In the genomic region with DNA sequence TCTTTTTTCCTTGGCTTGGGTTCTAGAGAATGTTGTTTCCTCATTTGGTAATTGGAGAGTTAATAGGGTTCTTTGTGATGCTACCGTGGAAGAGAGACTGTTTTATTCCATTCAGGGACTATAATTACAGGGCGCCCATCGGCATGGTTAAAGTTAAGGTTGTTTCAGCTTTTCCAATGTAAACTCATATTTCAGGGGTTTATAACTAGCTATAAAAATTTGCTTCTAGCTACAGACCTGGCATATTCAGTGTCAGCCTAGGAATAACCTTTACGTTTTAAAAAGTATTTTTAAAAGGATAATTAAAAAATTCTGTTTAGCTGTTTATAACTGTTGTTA, we compare ENCODE assay signal across 20 cellular contexts.
DNase-seq lines count a peak whose midpoint lies in the region; ATAC-seq, FAIRE-seq and TF ChIP-seq lines count a peak whose summit lies in the region.
"Had no signal": no experiment of that assay in that cellular context is flagged by ENCODE, and none has a peak within 500 bp of the region (broad histone marks: within the 10 kb centered on the region; RNA-seq: fewer than 3 reads in every experiment).

No MANE protein-coding gene starts in this region.

- no peaks in the 10 kb centered on the region for H3K9me3 ChIP-seq in mucosa of descending colon
- H3K9me3 ChIP-seq in testis = no peaks in the 10 kb centered on the region
- no peaks in the 10 kb centered on the region for H3K9me3 ChIP-seq in body of pancreas
- H3K9me3 ChIP-seq: Caco-2, Peyer's patch, SK-N-SH had no signal

- H3K27ac Mint-ChIP-seq in chondrocyte (ENCODE audit: unreplicated experiment) = peak overlapping the region; percentile 82
- H3K27ac Mint-ChIP-seq: activated naive CD4-positive, alpha-beta T cell treated with anti-CD3 and anti-CD28 coated beads, Interleukin-2, amount 50 U/mL, for 72 hours; stimulated activated naive CD8-positive, alpha-beta T cell treated with anti-CD3 and anti-CD28 coated beads, Interleukin-15, amount 100 ng/mL, for 72 hours had no signal

- H3K4me1 ChIP-seq in mucosa of descending colon (ENCODE audit: low read depth) = peaks cover 26% of the 10 kb centered on the region
- H3K4me1 ChIP-seq in testis = peaks cover 24% of the 10 kb centered on the region
- H3K4me1 ChIP-seq in body of pancreas = peaks cover 7% of the 10 kb centered on the region
- H3K4me1 ChIP-seq: Peyer's patch had no signal

- peaks cover 10% of the 10 kb centered on the region for H3K36me3 Mint-ChIP-seq in chondrocyte (ENCODE audit: low read depth)

- H3K4me3 Mint-ChIP-seq in chondrocyte (ENCODE audit: unreplicated experiment) = no peak overlapping the region
- H3K4me3 Mint-ChIP-seq: stimulated activated naive CD8-positive, alpha-beta T cell treated with anti-CD3 and anti-CD28 coated beads, Interleukin-15, amount 100 ng/mL, for 72 hours had no signal

- no peaks in the 10 kb centered on the region for H3K27me3 ChIP-seq in testis
- H3K27me3 ChIP-seq in body of pancreas = no peaks in the 10 kb centered on the region
- H3K27me3 ChIP-seq: Peyer's patch had no signal

- peak; percentile 14 for DNase-seq in NCI-H1105 (lab: John Stamatoyannopoulos, UW)
- DNase-seq in chondrocyte (ENCODE audit: low spot score) = no peak
- DNase-seq in mucosa of descending colon = no peak
- DNase-seq in testis = no peak
- no peak for DNase-seq in NCI-H1417 treated with DMSO at 0.1 percent for 48 hours (lab: John Stamatoyannopoulos, UW)
- DNase-seq in HK-2 (ENCODE audit: unreplicated experiment) = no peak
- no peak for DNase-seq in HTR-8/SVneo (ENCODE audit: insufficient read length, low spot score)
- DNase-seq in body of pancreas = no peak
- DNase-seq: activated CD4-positive, alpha-beta T cell treated with anti-CD3 and anti-CD28 coated beads, Interleukin-2, amount 50 U/mL, for 1 hour; Caco-2; GM23248; NCI-H1694 treated with DMSO at 0.1 percent for 48 hours; NCI-H774; Peyer's patch; SK-N-SH; stimulated activated naive CD8-positive, alpha-beta T cell treated with anti-CD3 and anti-CD28 coated beads, Interleukin-15, amount 100 ng/mL, for 72 hours had no signal

- H3K4me1 Mint-ChIP-seq in chondrocyte (ENCODE audit: low read depth) = peaks cover 82% of the 10 kb centered on the region

- H3K36me3 ChIP-seq in mucosa of descending colon (ENCODE audit: low read depth) (no peaks in the 10 kb centered on the region), testis (ENCODE audit: low read depth, missing control alignments) (no peaks in the 10 kb centered on the region), body of pancreas (replicated peaks in 1 of 2; ENCODE audit: insufficient read depth in 1 of 2, low read depth in 2 of 2) (no peaks in the 10 kb centered on the region)
- H3K36me3 ChIP-seq: Peyer's patch had no signal

- H3K27ac ChIP-seq in testis (peak overlapping the region; percentile 15 to 65), body of pancreas (no peak overlapping the region)
- H3K27ac ChIP-seq: GM23248 had no signal

- no peak for FAIRE-seq in HTR-8/SVneo (lab: Jason Lieb, UNC)
- FAIRE-seq: bronchial epithelial cell, G401.6, GM12892 had no signal

- H3K27me3 Mint-ChIP-seq in chondrocyte (ENCODE audit: low read depth) = no peaks in the 10 kb centered on the region
- H3K27me3 Mint-ChIP-seq: stimulated activated naive CD8-positive, alpha-beta T cell treated with anti-CD3 and anti-CD28 coated beads, Interleukin-15, amount 100 ng/mL, for 72 hours had no signal

- ATAC-seq in mucosa of descending colon (peak; percentile 48), body of pancreas (no peak)
- ATAC-seq: activated naive CD4-positive, alpha-beta T cell treated with anti-CD3 and anti-CD28 coated beads, Interleukin-2, amount 50 U/mL, for 72 hours; stimulated activated naive CD8-positive, alpha-beta T cell treated with anti-CD3 and anti-CD28 coated beads, Interleukin-15, amount 100 ng/mL, for 72 hours had no signal

- intact Hi-C loops in mucosa of descending colon (cut with DNase I, micrococcal nuclease) = no loop called here
- intact Hi-C loops in testis (cut with DNase I; ENCODE audit: low total_unique reads) = no loop called here
- intact Hi-C loops in body of pancreas (cut with DNase I) = no loop called here

- TF ChIP-seq CTCF in chondrocyte (IDR thresholded peaks at IDR 0.05) (no peak), mucosa of descending colon (IDR thresholded peaks at IDR 0.05) (no peak), testis (IDR thresholded peaks at IDR 0.05) (no peak), body of pancreas (IDR thresholded peaks at IDR 0.05) (no peak)

- H3K9me3 Mint-ChIP-seq in chondrocyte (ENCODE audit: low read depth) = no peaks in the 10 kb centered on the region
- H3K9me3 Mint-ChIP-seq: activated naive CD4-positive, alpha-beta T cell treated with anti-CD3 and anti-CD28 coated beads, Interleukin-2, amount 50 U/mL, for 72 hours; stimulated activated naive CD8-positive, alpha-beta T cell treated with anti-CD3 and anti-CD28 coated beads, Interleukin-15, amount 100 ng/mL, for 72 hours had no signal

- H3K4me3 ChIP-seq in mucosa of descending colon (no peak overlapping the region), testis (no peak overlapping the region), body of pancreas (no peak overlapping the region)
- H3K4me3 ChIP-seq: GM23248, Peyer's patch had no signal

- 42 to 62% methylated on average over 4 of the region's 4 CpGs for WGBS in testis, 2 donors
- 82 to 84% methylated on average over 4 of the region's 4 CpGs for WGBS in body of pancreas, 2 donors

- TF ChIP-seq POLR2A in testis (IDR thresholded peaks at IDR 0.05) = no peak
- TF ChIP-seq POLR2A in body of pancreas (IDR thresholded peaks at IDR 0.05) = no peak

Comparison
In these comparisons a context has a peak if more than half of its experiments do, and no peak if none do; other contexts are left out.
1. H3K27ac ChIP-seq: peak in testis (2 of 2); none in body of pancreas (0 of 4).